ENCODE assay signal across 9 cellular contexts in genomic region chr3:85077018-85077417, GRCh38.
"Had no signal": no experiment of that assay in that cellular context is flagged by ENCODE, and none has a peak within 500 bp of the region (broad histone marks: within the 10 kb centered on the region; RNA-seq: fewer than 3 reads in every experiment).

No MANE protein-coding gene starts in this region.

- DNase-seq: GM23248, GOT3, H7, H9, HCEC 1CT, HFFc6 had no signal

- H3K9ac ChIP-seq: GM23248 had no signal

- H3K36me3 ChIP-seq: HAP-1 had no signal

- H3K9me3 ChIP-seq: HAP-1 had no signal

- H3K4me3 ChIP-seq: GM23248, GM23338, HAP-1 had no signal

- H3K27ac ChIP-seq: GM23248 had no signal

- H3K4me2 ChIP-seq: GM23338 had no signal

- ATAC-seq: GM23338, HCT116 had no signal

- H2AFZ ChIP-seq: GM23248, GM23338 had no signal
